ENCODE assay signal across 9 cellular contexts in the genomic region with DNA sequence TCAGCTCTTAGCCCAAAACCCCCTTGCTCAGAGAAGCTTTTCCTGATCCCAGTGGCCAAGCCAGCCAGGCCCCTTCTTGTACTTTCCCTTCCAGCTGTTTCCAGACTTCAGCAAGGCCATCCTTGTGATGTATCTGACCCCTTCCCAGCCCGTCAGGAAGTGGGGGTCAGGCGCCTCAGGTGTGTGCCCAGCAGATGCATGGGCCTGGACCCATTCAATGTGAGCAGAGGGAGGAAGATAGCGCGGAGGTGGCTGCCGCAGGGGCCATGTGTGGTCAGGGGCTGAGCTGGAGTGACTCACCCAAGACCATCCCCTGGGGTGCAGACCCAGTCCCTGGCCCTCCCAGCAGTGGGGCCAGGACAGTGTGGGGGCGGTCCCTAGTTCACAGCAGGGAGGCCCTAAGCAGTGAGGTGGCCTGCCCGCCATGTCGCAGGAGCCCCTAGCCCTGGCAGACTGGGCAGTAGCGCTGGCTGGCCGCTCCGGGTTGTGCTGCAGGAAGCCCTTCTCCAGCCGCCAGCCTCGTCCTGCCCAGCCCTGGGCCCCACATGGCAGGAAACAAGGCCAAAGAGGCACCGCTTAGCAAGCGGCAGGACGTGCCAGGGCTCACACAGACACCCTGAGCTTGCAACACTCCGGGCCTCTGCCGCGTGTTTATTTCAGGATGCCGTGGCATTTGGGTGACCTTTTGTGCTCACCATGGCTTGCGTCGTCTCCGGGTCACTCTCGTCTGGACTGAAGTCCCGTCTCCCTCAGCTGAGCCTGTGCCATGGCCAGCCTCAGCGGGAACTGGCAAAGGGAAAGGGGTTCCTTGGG. TPM values are rescaled to one million over a fixed set of nuclear protein-coding genes. Genes with fewer than 3 reads are reported as not detected.
DNase-seq lines count a peak whose midpoint lies in the region; ATAC-seq and TF ChIP-seq lines count a peak whose summit lies in the region.
"Had no signal": no experiment of that assay in that cellular context is flagged by ENCODE, and none has a peak within 500 bp of the region (broad histone marks: within the 10 kb centered on the region; RNA-seq: fewer than 3 reads in every experiment).

No MANE protein-coding gene starts in this region.

- H3K4me2 ChIP-seq in fibroblast of lung (ENCODE audit: extremely low read depth, insufficient read depth, low read length), result peak overlapping the region; percentile 2
- H3K4me2 ChIP-seq: A549 had no signal

- H3K4me1 ChIP-seq in fibroblast of lung (ENCODE audit: control insufficient read depth, extremely low read depth, insufficient read depth, low read length) (peaks cover 5% of the 10 kb centered on the region), vagina (peaks cover 47% of the 10 kb centered on the region)

- peaks cover 8% of the 10 kb centered on the region for H3K36me3 Mint-ChIP-seq in nephron progenitor cell (ENCODE audit: low read depth)
- no peaks in the 10 kb centered on the region for H3K36me3 Mint-ChIP-seq in activated CD8-positive, alpha-beta T cell treated with anti-CD3 and anti-CD28 coated beads, Interleukin-2, amount 10 ng/mL, durations not matched to agents 7 days and 5 days (ENCODE audit: low read depth)

- no peaks in the 10 kb centered on the region for H3K79me2 ChIP-seq in fibroblast of lung (ENCODE audit: control insufficient read depth, insufficient read depth, low read length)

- TF ChIP-seq POLR2A in vagina (IDR thresholded peaks at IDR 0.05), result no peak

- peak; percentile 42 for DNase-seq in SIG-M5 treated with dmso at 0.1 percent for 504 hours (lab: John Stamatoyannopoulos, UW; ENCODE audit: unreplicated experiment)
- DNase-seq in SIG-M5 (lab: John Stamatoyannopoulos, UW), result no peak
- peak in 1 of 2 donors; percentile 85 for DNase-seq in fibroblast of lung (ENCODE audit: low read depth in 2 of 2)
- no peak for DNase-seq in nephron progenitor cell
- no peak for DNase-seq in vagina (ENCODE audit: extremely low spot score in 2 of 2)
- DNase-seq in activated CD8-positive, alpha-beta T cell treated with anti-CD3 and anti-CD28 coated beads, Interleukin-2, amount 10 ng/mL, durations not matched to agents 7 days and 5 days, result no peak
- DNase-seq in NCI-H146 (lab: John Stamatoyannopoulos, UW), result no peak
- DNase-seq in activated gamma-delta T cell treated with Interleukin-2 at 50 U/mL for 16 hours, result no peak

- intact Hi-C loops in vagina (cut with DNase I), result no loop called here

- H2AFZ ChIP-seq in fibroblast of lung (ENCODE audit: low read length), result no peak overlapping the region

- no peaks in the 10 kb centered on the region for H3K36me3 ChIP-seq in fibroblast of lung (ENCODE audit: control insufficient read depth, insufficient read depth, low read length)
- H3K36me3 ChIP-seq in vagina, result no peaks in the 10 kb centered on the region

- H3K4me3 ChIP-seq in fibroblast of lung (replicated peaks in 1 of 4; ENCODE audit: control extremely low read depth in 1 of 4, insufficient read depth in 1 of 4, low read depth in 3 of 4, low read length in 4 of 4) (no peak overlapping the region), vagina (peak overlapping the region in 1 of 2 donors; percentile 19)
- H3K4me3 ChIP-seq: A549 had no signal

- no peaks in the 10 kb centered on the region for H3K27me3 ChIP-seq in fibroblast of lung (ENCODE audit: control insufficient read depth, insufficient read depth, low read length)
- no peaks in the 10 kb centered on the region for H3K27me3 ChIP-seq in vagina

- TF ChIP-seq CTCF in fibroblast of lung (conservative IDR thresholded peaks at IDR 0.05 in 1 of 2, IDR thresholded peaks at IDR 0.05 in 1 of 2; ENCODE audit: low read depth in 1 of 2, low read length in 2 of 2), result no peak
- no peak for TF ChIP-seq CTCF in nephron progenitor cell (IDR thresholded peaks at IDR 0.05)
- TF ChIP-seq CTCF in vagina (IDR thresholded peaks at IDR 0.05), result no peak

- H3K9ac ChIP-seq in fibroblast of lung (ENCODE audit: insufficient read depth, low read length), result no peak overlapping the region

- no peaks in the 10 kb centered on the region for H3K9me3 Mint-ChIP-seq in nephron progenitor cell
- no peaks in the 10 kb centered on the region for H3K9me3 Mint-ChIP-seq in activated CD8-positive, alpha-beta T cell treated with anti-CD3 and anti-CD28 coated beads, Interleukin-2, amount 10 ng/mL, durations not matched to agents 7 days and 5 days (ENCODE audit: insufficient read depth)

- no peak for ATAC-seq in activated CD8-positive, alpha-beta T cell treated with anti-CD3 and anti-CD28 coated beads, Interleukin-2, amount 10 ng/mL, durations not matched to agents 7 days and 5 days
- ATAC-seq: A549 had no signal

- CTCF ChIA-PET in activated CD8-positive, alpha-beta T cell treated with anti-CD3 and anti-CD28 coated beads, Interleukin-2, amount 10 ng/mL, durations not matched to agents 7 days and 5 days (lab: Charles Lee), result interaction anchor here (1.3 kb wide), 1 partner anchor 13 kb away, joined by 3 read pairs; no protein-coding TSS in a partner anchor

- H3K4me1 Mint-ChIP-seq in nephron progenitor cell, result peaks cover 17% of the 10 kb centered on the region
- H3K4me1 Mint-ChIP-seq in activated CD8-positive, alpha-beta T cell treated with anti-CD3 and anti-CD28 coated beads, Interleukin-2, amount 10 ng/mL, durations not matched to agents 7 days and 5 days (ENCODE audit: low read depth), result no peaks in the 10 kb centered on the region

- H3K27me3 Mint-ChIP-seq in nephron progenitor cell (ENCODE audit: low read depth, poor library complexity), result no peaks in the 10 kb centered on the region
- H3K27me3 Mint-ChIP-seq in activated CD8-positive, alpha-beta T cell treated with anti-CD3 and anti-CD28 coated beads, Interleukin-2, amount 10 ng/mL, durations not matched to agents 7 days and 5 days (ENCODE audit: low read depth), result peaks cover 2% of the 10 kb centered on the region

- peak overlapping the region; percentile 73 for H3K27ac Mint-ChIP-seq in nephron progenitor cell
- no peak overlapping the region for H3K27ac Mint-ChIP-seq in activated CD8-positive, alpha-beta T cell treated with anti-CD3 and anti-CD28 coated beads, Interleukin-2, amount 10 ng/mL, durations not matched to agents 7 days and 5 days

- H3K4me3 Mint-ChIP-seq in nephron progenitor cell, result no peak overlapping the region
- no peak overlapping the region for H3K4me3 Mint-ChIP-seq in activated CD8-positive, alpha-beta T cell treated with anti-CD3 and anti-CD28 coated beads, Interleukin-2, amount 10 ng/mL, durations not matched to agents 7 days and 5 days

- POLR2A ChIA-PET in activated CD8-positive, alpha-beta T cell treated with anti-CD3 and anti-CD28 coated beads, Interleukin-2, amount 10 ng/mL, durations not matched to agents 7 days and 5 days (lab: Charles Lee), result no interaction called here

- H4K20me1 ChIP-seq in fibroblast of lung (ENCODE audit: control insufficient read depth, extremely low read depth, insufficient read depth, low read length), result no peaks in the 10 kb centered on the region

- no peaks in the 10 kb centered on the region for H3K9me3 ChIP-seq in fibroblast of lung (ENCODE audit: control insufficient read depth, insufficient read depth, low read depth, low read length)
- no peaks in the 10 kb centered on the region for H3K9me3 ChIP-seq in vagina
- H3K9me3 ChIP-seq: A549 had no signal

- H3K27ac ChIP-seq in fibroblast of lung (ENCODE audit: insufficient read depth, low read length), result no peak overlapping the region
- peak overlapping the region; percentile 67 for H3K27ac ChIP-seq in vagina

RNA-seq across cellular contexts. Expression of a gene that starts 12.0 kb away (rescaled TPM):
- total RNA-seq in fibroblast of lung (2.3 and 3.5 TPM in 2 replicates), vagina (10.3 TPM)
- polyA plus RNA-seq in fibroblast of lung, result 1.3 and 2.2 TPM in 2 replicates
- polyA plus RNA-seq in fibroblast of lung (2012), result 2.3 and 2.7 TPM in 2 replicates
- 0.15 TPM in 1 of 2 replicates, not detected in the other for polyA minus RNA-seq in fibroblast of lung (ENCODE audit: low replicate concordance)
- total RNA-seq in activated CD8-positive, alpha-beta T cell treated with anti-CD3 and anti-CD28 coated beads, Interleukin-2, amount 10 ng/mL, durations not matched to agents 7 days and 5 days, result 1 to 10 TPM; 1.8 TPM

RNA-seq across cellular contexts. Expression of a gene that starts 16.9 kb away (rescaled TPM):
- total RNA-seq in fibroblast of lung, result 60.6 and 65.1 TPM in 2 replicates
- polyA plus RNA-seq in fibroblast of lung, result 26.1 and 37.4 TPM in 2 replicates
- 56.6 and 101 TPM in 2 replicates for polyA plus RNA-seq in fibroblast of lung (2012)
- polyA minus RNA-seq in fibroblast of lung (ENCODE audit: low replicate concordance), result 10.0 and 10.9 TPM in 2 replicates
- 284 TPM for total RNA-seq in vagina
- total RNA-seq in activated CD8-positive, alpha-beta T cell treated with anti-CD3 and anti-CD28 coated beads, Interleukin-2, amount 10 ng/mL, durations not matched to agents 7 days and 5 days, result 100 to 1,000 TPM; 175 to 186 TPM

RNA-seq across cellular contexts. Expression of a gene that starts 46.6 kb away (rescaled TPM):
- total RNA-seq in fibroblast of lung (23.9 and 50.9 TPM in 2 replicates), vagina (49.1 TPM)
- polyA plus RNA-seq in fibroblast of lung, result 19.8 and 32.3 TPM in 2 replicates
- polyA plus RNA-seq in fibroblast of lung (2012), result 51.0 and 84.7 TPM in 2 replicates
- 42.6 and 56.9 TPM in 2 replicates for polyA minus RNA-seq in fibroblast of lung (ENCODE audit: low replicate concordance)
- total RNA-seq in activated CD8-positive, alpha-beta T cell treated with anti-CD3 and anti-CD28 coated beads, Interleukin-2, amount 10 ng/mL, durations not matched to agents 7 days and 5 days, result 100 to 1,000 TPM; 155 to 159 TPM

RNA-seq across cellular contexts. Expression of a gene that starts 59.5 kb away (rescaled TPM):
- total RNA-seq in fibroblast of lung (127 and 131 TPM in 2 replicates), vagina (92.8 TPM)
- 83.2 and 109 TPM in 2 replicates for polyA plus RNA-seq in fibroblast of lung
- 98.5 and 138 TPM in 2 replicates for polyA plus RNA-seq in fibroblast of lung (2012)
- polyA minus RNA-seq in fibroblast of lung (ENCODE audit: low replicate concordance), result 376 and 400 TPM in 2 replicates
- total RNA-seq in activated CD8-positive, alpha-beta T cell treated with anti-CD3 and anti-CD28 coated beads, Interleukin-2, amount 10 ng/mL, durations not matched to agents 7 days and 5 days, result 100 to 1,000 TPM; 217 to 222 TPM
